Comparison of ENCODE assay signal across 26 cellular contexts in the genomic region with DNA sequence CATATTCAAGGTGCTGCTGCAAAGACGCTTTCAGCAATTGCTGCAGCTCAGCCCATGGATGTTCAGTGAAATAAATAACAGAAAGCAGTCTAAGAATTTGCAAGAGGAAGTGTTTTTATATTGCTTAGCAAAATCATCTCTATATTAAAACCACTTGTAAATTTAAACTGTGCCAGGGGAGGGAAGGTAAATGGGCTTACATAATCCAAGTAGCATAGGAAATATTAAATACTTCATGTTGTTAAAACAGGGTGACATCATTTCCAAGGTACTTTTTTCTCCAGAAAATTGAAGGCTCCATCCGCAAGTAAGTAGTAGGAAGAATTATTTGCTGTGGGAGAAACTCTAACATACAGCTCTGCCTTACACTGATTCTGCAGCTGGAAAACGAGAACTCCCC.
A peak's percentile ranks its signal among the peaks of the same experiment; 100 is the strongest.
DNase-seq lines count a peak whose midpoint lies in the region; ATAC-seq and TF ChIP-seq lines count a peak whose summit lies in the region.
"Had no signal": no experiment of that assay in that cellular context is flagged by ENCODE, and none has a peak within 500 bp of the region (broad histone marks: within the 10 kb centered on the region; RNA-seq: fewer than 3 reads in every experiment).

No MANE protein-coding gene starts in this region.

- no peaks in the 10 kb centered on the region for H3K27me3 Mint-ChIP-seq in activated T-cell treated with anti-CD3 and anti-CD28 coated beads, Interleukin-2, amount 50 U/mL, for 72 hours (ENCODE audit: low read depth)
- no peaks in the 10 kb centered on the region for H3K27me3 Mint-ChIP-seq in nephron (ENCODE audit: low read depth)

- TF ChIP-seq CTCF in HEK293 (tag by site-specific recombination; IDR thresholded peaks at IDR 0.05) = no peak
- TF ChIP-seq CTCF in hepatocyte (IDR thresholded peaks at IDR 0.05; ENCODE audit: poor library complexity) = no peak
- no peak for TF ChIP-seq CTCF in nephron (IDR thresholded peaks at IDR 0.05; ENCODE audit: unreplicated experiment in 3 of 3)

- no peaks in the 10 kb centered on the region for H4K20me1 ChIP-seq in hepatocyte (ENCODE audit: insufficient read depth, poor library complexity, severe bottlenecking)
- H4K20me1 ChIP-seq: BLaER1 had no signal

- H2AFZ ChIP-seq in hepatocyte = no peak overlapping the region

- H3K27me3 ChIP-seq in hepatocyte = no peaks in the 10 kb centered on the region
- H3K27me3 ChIP-seq: BE2C, BLaER1 had no signal

- H3K4me1 ChIP-seq in HEK293 (ENCODE audit: control insufficient read depth, insufficient read depth, low read length) (no peaks in the 10 kb centered on the region), hepatocyte (ENCODE audit: insufficient read depth) (peaks cover 10% of the 10 kb centered on the region)
- H3K4me1 ChIP-seq: A549, BE2C, BLaER1 had no signal

- POLR2A ChIA-PET in HEK293 (lab: Yijun Ruan, JAX) = no interaction called here

- no peaks in the 10 kb centered on the region for H3K79me2 ChIP-seq in hepatocyte

- H3K4me2 ChIP-seq in hepatocyte = peak overlapping the region; percentile 0
- H3K4me2 ChIP-seq: A549, BLaER1 had no signal

- no peaks in the 10 kb centered on the region for H3K9me2 ChIP-seq in hepatocyte (replicated peaks; ENCODE audit: insufficient read depth)

- H3K4me3 ChIP-seq in HEK293 (ENCODE audit: low read depth, low read length) (no peak overlapping the region), hepatocyte (no peak overlapping the region)
- H3K4me3 ChIP-seq: A549, BLaER1, GM12878 had no signal

- H3K27ac ChIP-seq in HEK293 (ENCODE audit: extremely low read depth, low read depth, low read length) (no peak overlapping the region), hepatocyte (peak overlapping the region; percentile 8)
- H3K27ac ChIP-seq: 22Rv1, A549, BLaER1 had no signal

- peaks cover 2 to 8% of the 10 kb centered on the region in 2 donors for H3K9me3 Mint-ChIP-seq in activated T-cell treated with anti-CD3 and anti-CD28 coated beads, Interleukin-2, amount 50 U/mL, for 72 hours
- H3K9me3 Mint-ChIP-seq in nephron = no peaks in the 10 kb centered on the region
- H3K9me3 Mint-ChIP-seq: CD8-positive, alpha-beta memory T cell had no signal

- peak overlapping the region; percentile 66 for H3K27ac Mint-ChIP-seq in activated T-cell treated with anti-CD3 and anti-CD28 coated beads, Interleukin-2, amount 50 U/mL, for 72 hours
- H3K27ac Mint-ChIP-seq in nephron = peak overlapping the region in 2 of 3 experiments; percentile 28 to 29
- H3K27ac Mint-ChIP-seq: CD14-positive monocyte; CD4-positive, alpha-beta memory T cell; CD4-positive, CD25-positive, alpha-beta regulatory T cell; CD8-positive, alpha-beta memory T cell had no signal

- H3K9me3 ChIP-seq in HEK293 (ENCODE audit: control insufficient read depth, insufficient read depth, low read depth, low read length) = no peaks in the 10 kb centered on the region
- H3K9me3 ChIP-seq in hepatocyte (ENCODE audit: low read depth) = no peaks in the 10 kb centered on the region
- H3K9me3 ChIP-seq: A549, BE2C had no signal

- H3K4me3 Mint-ChIP-seq in activated T-cell treated with anti-CD3 and anti-CD28 coated beads, Interleukin-2, amount 50 U/mL, for 72 hours = no peak overlapping the region
- no peak overlapping the region for H3K4me3 Mint-ChIP-seq in nephron
- H3K4me3 Mint-ChIP-seq: CD14-positive monocyte; CD4-positive, alpha-beta memory T cell; CD4-positive, CD25-positive, alpha-beta regulatory T cell; CD8-positive, alpha-beta memory T cell had no signal

- CTCF ChIA-PET in HEK293 (lab: Yijun Ruan, JAX) = no interaction called here

- H3K36me3 ChIP-seq in HEK293 (ENCODE audit: control insufficient read depth in 2 of 2, insufficient read depth in 1 of 2, low read length in 2 of 2) (no peaks in the 10 kb centered on the region), hepatocyte (replicated peaks; ENCODE audit: insufficient read depth, low read depth) (no peaks in the 10 kb centered on the region)
- H3K36me3 ChIP-seq: BE2C, BLaER1 had no signal

- ATAC-seq in activated T-cell treated with anti-CD3 and anti-CD28 coated beads, Interleukin-2, amount 50 U/mL, for 72 hours (replicated peaks in 1 of 2) = no peak
- ATAC-seq in HG02571 (IDR thresholded peaks at IDR 0.05; ENCODE audit: unreplicated experiment) (no peak), HG03571 (IDR thresholded peaks at IDR 0.05; ENCODE audit: unreplicated experiment) (no peak)
- ATAC-seq: A549 had no signal

- DNase-seq in activated T-cell treated with anti-CD3 and anti-CD28 coated beads, Interleukin-2, amount 50 U/mL, for 72 hours = no peak
- DNase-seq in activated T-cell treated with anti-CD3 and anti-CD28 coated beads, Interleukin-2, amount 50 U/mL, for 48 hours = no peak
- no peak for DNase-seq in hepatocyte (ENCODE audit: low spot score)
- DNase-seq in germinal center (ENCODE audit: low spot score) = no peak
- DNase-seq: BE2C; C1 segment of cervical spinal cord; CD4-positive, alpha-beta memory T cell; CD4-positive, CD25-positive, alpha-beta regulatory T cell; CD8-positive, alpha-beta memory T cell; COR-L47; DMS 273 treated with DMSO at 0.1 percent for 48 hours; DMS153; DMS53; DMS79; DND-41; EL; GDM1 had no signal

- H3K36me3 Mint-ChIP-seq in activated T-cell treated with anti-CD3 and anti-CD28 coated beads, Interleukin-2, amount 50 U/mL, for 72 hours (ENCODE audit: insufficient read depth in 2 of 2) = peaks cover 2 to 8% of the 10 kb centered on the region in 2 donors
- no peaks in the 10 kb centered on the region for H3K36me3 Mint-ChIP-seq in nephron (ENCODE audit: low read depth)
- H3K36me3 Mint-ChIP-seq: CD14-positive monocyte had no signal

- 54% methylated on average over 3 of the region's 3 CpGs for WGBS in hepatocyte (ENCODE audit: low lambda C conversion rate, missing lambda C conversion rate)

- H3K4me1 Mint-ChIP-seq in activated T-cell treated with anti-CD3 and anti-CD28 coated beads, Interleukin-2, amount 50 U/mL, for 72 hours (ENCODE audit: low read depth) = no peaks in the 10 kb centered on the region
- peaks cover 28% of the 10 kb centered on the region for H3K4me1 Mint-ChIP-seq in nephron
- H3K4me1 Mint-ChIP-seq: CD14-positive monocyte; CD4-positive, alpha-beta memory T cell; CD8-positive, alpha-beta memory T cell had no signal

TF ChIP-seq in HEK293, 187 proteins besides CTCF, POLR2A, EP300 and RAD21 (continues in another document):
- TF ChIP-seq ATF2 (tag by site-specific recombination; IDR thresholded peaks at IDR 0.05; ENCODE audit: low read depth) (0 out of 2 replicates have a peak, but pooled peaks have one; percentile 13), ZBTB7A (tag by site-specific recombination; IDR thresholded peaks at IDR 0.05; ENCODE audit: low read depth) (no peak), ZNF596 (tag by site-specific recombination; IDR thresholded peaks at IDR 0.05) (no peak)
- TF ChIP-seq, protein P1, sequence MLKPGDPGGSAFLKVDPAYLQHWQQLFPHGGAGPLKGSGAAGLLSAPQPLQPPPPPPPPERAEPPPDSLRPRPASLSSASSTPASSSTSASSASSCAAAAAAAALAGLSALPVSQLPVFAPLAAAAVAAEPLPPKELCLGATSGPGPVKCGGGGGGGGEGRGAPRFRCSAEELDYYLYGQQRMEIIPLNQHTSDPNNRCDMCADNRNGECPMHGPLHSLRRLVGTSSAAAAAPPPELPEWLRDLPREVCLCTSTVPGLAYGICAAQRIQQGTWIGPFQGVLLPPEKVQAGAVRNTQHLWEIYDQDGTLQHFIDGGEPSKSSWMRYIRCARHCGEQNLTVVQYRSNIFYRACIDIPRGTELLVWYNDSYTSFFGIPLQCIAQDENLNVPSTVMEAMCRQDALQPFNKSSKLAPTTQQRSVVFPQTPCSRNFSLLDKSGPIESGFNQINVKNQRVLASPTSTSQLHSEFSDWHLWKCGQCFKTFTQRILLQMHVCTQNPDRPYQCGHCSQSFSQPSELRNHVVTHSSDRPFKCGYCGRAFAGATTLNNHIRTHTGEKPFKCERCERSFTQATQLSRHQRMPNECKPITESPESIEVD (tag by site-specific recombination; IDR thresholded peaks at IDR 0.05) = peak; percentile 28; the same call in 1 of the 2 replicates
- TF ChIP-seq, protein P2, sequence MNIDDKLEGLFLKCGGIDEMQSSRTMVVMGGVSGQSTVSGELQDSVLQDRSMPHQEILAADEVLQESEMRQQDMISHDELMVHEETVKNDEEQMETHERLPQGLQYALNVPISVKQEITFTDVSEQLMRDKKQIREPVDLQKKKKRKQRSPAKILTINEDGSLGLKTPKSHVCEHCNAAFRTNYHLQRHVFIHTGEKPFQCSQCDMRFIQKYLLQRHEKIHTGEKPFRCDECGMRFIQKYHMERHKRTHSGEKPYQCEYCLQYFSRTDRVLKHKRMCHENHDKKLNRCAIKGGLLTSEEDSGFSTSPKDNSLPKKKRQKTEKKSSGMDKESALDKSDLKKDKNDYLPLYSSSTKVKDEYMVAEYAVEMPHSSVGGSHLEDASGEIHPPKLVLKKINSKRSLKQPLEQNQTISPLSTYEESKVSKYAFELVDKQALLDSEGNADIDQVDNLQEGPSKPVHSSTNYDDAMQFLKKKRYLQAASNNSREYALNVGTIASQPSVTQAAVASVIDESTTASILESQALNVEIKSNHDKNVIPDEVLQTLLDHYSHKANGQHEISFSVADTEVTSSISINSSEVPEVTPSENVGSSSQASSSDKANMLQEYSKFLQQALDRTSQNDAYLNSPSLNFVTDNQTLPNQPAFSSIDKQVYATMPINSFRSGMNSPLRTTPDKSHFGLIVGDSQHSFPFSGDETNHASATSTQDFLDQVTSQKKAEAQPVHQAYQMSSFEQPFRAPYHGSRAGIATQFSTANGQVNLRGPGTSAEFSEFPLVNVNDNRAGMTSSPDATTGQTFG (tag by site-specific recombination; IDR thresholded peaks at IDR 0.05; ENCODE audit: borderline replicate concordance) = no peak
